ENCODE assay signal across 7 cellular contexts in genomic region chr3:100254168-100254777, GRCh38. TPM values are rescaled to one million over a fixed set of nuclear protein-coding genes. Genes with fewer than 3 reads are reported as not detected.
A peak's percentile ranks its signal among the peaks of the same experiment; 100 is the strongest.
DNase-seq lines count a peak whose midpoint lies in the region; ATAC-seq and TF ChIP-seq lines count a peak whose summit lies in the region.

No MANE protein-coding gene starts in this region.

- H3K27me3 ChIP-seq in lung (ENCODE audit: control insufficient read depth, insufficient read depth) (no peaks in the 10 kb centered on the region), thoracic aorta (replicated peaks; ENCODE audit: insufficient read depth) (no peaks in the 10 kb centered on the region)

- DNase-seq in ELF-1 (ENCODE audit: low read depth, low spot score): peak; percentile 66
- peak; percentile 33 for DNase-seq in MV-4-11 (lab: John Stamatoyannopoulos, UW)
- peak; percentile 56 to 80 for DNase-seq in dermis microvascular lymphatic vessel endothelial cell (ENCODE audit: low read depth in 2 of 2)
- DNase-seq in lung (ENCODE audit: low spot score): peak; percentile 39
- no peak for DNase-seq in thoracic aorta (ENCODE audit: low spot score)

- 35 to 42% methylated on average over 7 of the region's 7 CpGs for WGBS in lung, 2 donors

- ATAC-seq in GM21619 (IDR thresholded peaks at IDR 0.05; ENCODE audit: unreplicated experiment) (peak; percentile 80), SK-N-SH treated with all-trans-retinoic acid at 6 μM for 48 hours (peak; percentile 96), lung (ENCODE audit: insufficient read depth, low FRiP score) (no peak), thoracic aorta (ENCODE audit: insufficient number of reproducible peaks, low FRiP score, low read depth) (peak; percentile 67)

- H3K4me3 ChIP-seq in lung (no peak overlapping the region), thoracic aorta (no peak overlapping the region)

- H3K4me1 ChIP-seq in lung (ENCODE audit: control insufficient read depth in 2 of 2, insufficient read depth in 2 of 2, low read length in 2 of 2): peaks cover 1 to 5% of the 10 kb centered on the region in 2 donors
- peaks cover 11 to 28% of the 10 kb centered on the region in 2 donors for H3K4me1 ChIP-seq in thoracic aorta (ENCODE audit: control insufficient read depth in 1 of 2, low read depth in 2 of 2)

- H3K27ac ChIP-seq in lung (ENCODE audit: low read depth in 1 of 2, low read length in 1 of 2): no peak overlapping the region
- H3K27ac ChIP-seq in thoracic aorta: peak overlapping the region; percentile 36 to 75

- H3K9me3 ChIP-seq in lung (ENCODE audit: control insufficient read depth in 2 of 2, insufficient read depth in 1 of 2, low read length in 1 of 2): no peaks in the 10 kb centered on the region
- H3K9me3 ChIP-seq in thoracic aorta: no peaks in the 10 kb centered on the region

- TF ChIP-seq CTCF in lung (IDR thresholded peaks at IDR 0.05; ENCODE audit: control extremely low read depth, extremely low read depth) (peak; percentile 64), thoracic aorta (IDR thresholded peaks at IDR 0.05) (peak; percentile 82)

- H3K36me3 ChIP-seq in lung (ENCODE audit: control insufficient read depth in 2 of 2, insufficient read depth in 2 of 2, low read length in 2 of 2) (no peaks in the 10 kb centered on the region), thoracic aorta (no peaks in the 10 kb centered on the region)

TF ChIP-seq in SK-N-SH treated with all-trans-retinoic acid at 6 μM for 48 hours, 23 proteins besides CTCF, POLR2A, EP300 and RAD21:
- TF ChIP-seq, protein P1, sequence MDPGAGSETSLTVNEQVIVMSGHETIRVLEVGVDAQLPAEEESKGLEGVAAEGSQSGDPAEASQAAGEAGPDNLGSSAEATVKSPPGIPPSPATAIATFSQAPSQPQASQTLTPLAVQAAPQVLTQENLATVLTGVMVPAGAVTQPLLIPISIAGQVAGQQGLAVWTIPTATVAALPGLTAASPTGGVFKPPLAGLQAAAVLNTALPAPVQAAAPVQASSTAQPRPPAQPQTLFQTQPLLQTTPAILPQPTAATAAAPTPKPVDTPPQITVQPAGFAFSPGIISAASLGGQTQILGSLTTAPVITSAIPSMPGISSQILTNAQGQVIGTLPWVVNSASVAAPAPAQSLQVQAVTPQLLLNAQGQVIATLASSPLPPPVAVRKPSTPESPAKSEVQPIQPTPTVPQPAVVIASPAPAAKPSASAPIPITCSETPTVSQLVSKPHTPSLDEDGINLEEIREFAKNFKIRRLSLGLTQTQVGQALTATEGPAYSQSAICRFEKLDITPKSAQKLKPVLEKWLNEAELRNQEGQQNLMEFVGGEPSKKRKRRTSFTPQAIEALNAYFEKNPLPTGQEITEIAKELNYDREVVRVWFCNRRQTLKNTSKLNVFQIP (CRISPR knock-in tag; IDR thresholded peaks at IDR 0.05; ENCODE audit: borderline replicate concordance, low read depth): no peak
- TF ChIP-seq ARNTL (CRISPR knock-in tag; IDR thresholded peaks at IDR 0.05; ENCODE audit: borderline replicate concordance, low read depth): no peak
- TF ChIP-seq ZNF8 (CRISPR knock-in tag; IDR thresholded peaks at IDR 0.05): no peak
- TF ChIP-seq CSRNP3 (CRISPR knock-in tag; IDR thresholded peaks at IDR 0.05): no peak
- TF ChIP-seq ISL1 (CRISPR knock-in tag; IDR thresholded peaks at IDR 0.05): no peak
- TF ChIP-seq ESRRG (CRISPR knock-in tag; IDR thresholded peaks at IDR 0.05): no peak
- TF ChIP-seq, protein P2, sequence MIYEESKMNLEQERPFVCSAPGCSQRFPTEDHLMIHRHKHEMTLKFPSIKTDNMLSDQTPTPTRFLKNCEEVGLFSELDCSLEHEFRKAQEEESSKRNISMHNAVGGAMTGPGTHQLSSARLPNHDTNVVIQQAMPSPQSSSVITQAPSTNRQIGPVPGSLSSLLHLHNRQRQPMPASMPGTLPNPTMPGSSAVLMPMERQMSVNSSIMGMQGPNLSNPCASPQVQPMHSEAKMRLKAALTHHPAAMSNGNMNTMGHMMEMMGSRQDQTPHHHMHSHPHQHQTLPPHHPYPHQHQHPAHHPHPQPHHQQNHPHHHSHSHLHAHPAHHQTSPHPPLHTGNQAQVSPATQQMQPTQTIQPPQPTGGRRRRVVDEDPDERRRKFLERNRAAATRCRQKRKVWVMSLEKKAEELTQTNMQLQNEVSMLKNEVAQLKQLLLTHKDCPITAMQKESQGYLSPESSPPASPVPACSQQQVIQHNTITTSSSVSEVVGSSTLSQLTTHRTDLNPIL (CRISPR knock-in tag; IDR thresholded peaks at IDR 0.05; ENCODE audit: low read depth): no peak
- no peak for TF ChIP-seq ZNF565 (CRISPR knock-in tag; conservative IDR thresholded peaks at IDR 0.05; ENCODE audit: low read depth)
- no peak for TF ChIP-seq ZC3H10 (CRISPR knock-in tag; IDR thresholded peaks at IDR 0.05)
- no peak for TF ChIP-seq PPARA (CRISPR knock-in tag; IDR thresholded peaks at IDR 0.05; ENCODE audit: borderline replicate concordance)
- TF ChIP-seq TSHZ2 (CRISPR knock-in tag; IDR thresholded peaks at IDR 0.05): no peak
- no peak for TF ChIP-seq CSDC2 (CRISPR knock-in tag; IDR thresholded peaks at IDR 0.05)
- no peak for TF ChIP-seq ZFP3 (CRISPR knock-in tag; IDR thresholded peaks at IDR 0.05)
- no peak for TF ChIP-seq ZNF70 (CRISPR knock-in tag; IDR thresholded peaks at IDR 0.05)
- no peak for TF ChIP-seq OSR1 (CRISPR knock-in tag; IDR thresholded peaks at IDR 0.05)
- TF ChIP-seq SNAI2 (CRISPR knock-in tag; IDR thresholded peaks at IDR 0.05): no peak
- TF ChIP-seq, protein P3, sequence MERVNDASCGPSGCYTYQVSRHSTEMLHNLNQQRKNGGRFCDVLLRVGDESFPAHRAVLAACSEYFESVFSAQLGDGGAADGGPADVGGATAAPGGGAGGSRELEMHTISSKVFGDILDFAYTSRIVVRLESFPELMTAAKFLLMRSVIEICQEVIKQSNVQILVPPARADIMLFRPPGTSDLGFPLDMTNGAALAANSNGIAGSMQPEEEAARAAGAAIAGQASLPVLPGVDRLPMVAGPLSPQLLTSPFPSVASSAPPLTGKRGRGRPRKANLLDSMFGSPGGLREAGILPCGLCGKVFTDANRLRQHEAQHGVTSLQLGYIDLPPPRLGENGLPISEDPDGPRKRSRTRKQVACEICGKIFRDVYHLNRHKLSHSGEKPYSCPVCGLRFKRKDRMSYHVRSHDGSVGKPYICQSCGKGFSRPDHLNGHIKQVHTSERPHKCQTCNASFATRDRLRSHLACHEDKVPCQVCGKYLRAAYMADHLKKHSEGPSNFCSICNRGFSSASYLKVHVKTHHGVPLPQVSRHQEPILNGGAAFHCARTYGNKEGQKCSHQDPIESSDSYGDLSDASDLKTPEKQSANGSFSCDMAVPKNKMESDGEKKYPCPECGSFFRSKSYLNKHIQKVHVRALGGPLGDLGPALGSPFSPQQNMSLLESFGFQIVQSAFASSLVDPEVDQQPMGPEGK (CRISPR knock-in tag; IDR thresholded peaks at IDR 0.05; ENCODE audit: borderline replicate concordance): no peak

RNA-seq across cellular contexts. Expression of gene TBC1D23, which starts 6.5 kb away (rescaled TPM):
- 30.2 and 31.7 TPM in 2 replicates for total RNA-seq in dermis microvascular lymphatic vessel endothelial cell
- 10 to 100 TPM; 34.0 to 60.6 TPM for total RNA-seq in lung
- 10 to 100 TPM; 15.7 to 19.8 TPM for polyA plus RNA-seq in lung
- total RNA-seq in thoracic aorta: 10 to 100 TPM; 22.6 to 53.3 TPM

Comparison
In these comparisons a context has a peak if more than half of its experiments do, and no peak if none do; other contexts are left out.
1. H3K27ac ChIP-seq: peak in thoracic aorta (2 of 2); none in lung (0 of 2).